35 cellular contexts compared by ENCODE assay signal in genomic region chr6:154092336-154092962, GRCh38. TPM values are rescaled to one million over a fixed set of nuclear protein-coding genes. Genes with fewer than 3 reads are reported as not detected.
"Had no signal": no experiment of that assay in that cellular context is flagged by ENCODE, and none has a peak within 500 bp of the region (broad histone marks: within the 10 kb centered on the region; RNA-seq: fewer than 3 reads in every experiment).

No MANE protein-coding gene starts in this region.

- H3K4me1 ChIP-seq: ascending aorta, breast epithelium, esophagus squamous epithelium, gastroesophageal sphincter had no signal

- H3K9me3 ChIP-seq: ascending aorta, breast epithelium, esophagus squamous epithelium, gastroesophageal sphincter had no signal

- H3K4me3 ChIP-seq: ascending aorta, breast epithelium, cardiac muscle cell, esophagus squamous epithelium, gastroesophageal sphincter had no signal

- DNase-seq: activated CD4-positive, alpha-beta memory T cell treated with anti-CD3 and anti-CD28 coated beads for 36 hours; activated CD4-positive, alpha-beta T cell treated with anti-CD3 and anti-CD28 coated beads for 36 hours; activated CD4-positive, CD25-positive, alpha-beta regulatory T cell; activated CD4-positive, CD25-positive, alpha-beta regulatory T cell treated with anti-CD3 and anti-CD28 coated beads, Interleukin-2, amount 50 U/mL, for 72 hours; activated CD8-positive, alpha-beta memory T cell treated with anti-CD3 and anti-CD28 coated beads, Interleukin-2, amount 50 U/mL, for 48 hours; activated gamma-delta T cell; activated naive CD4-positive, alpha-beta T cell; activated naive CD4-positive, alpha-beta T cell treated with anti-CD3 and anti-CD28 coated beads, Interleukin-2, amount 10 ng/mL, durations not matched to agents 7 days and 5 days; activated naive CD8-positive, alpha-beta T cell treated with anti-CD3 and anti-CD28 coated beads, Interleukin-2, amount 10 ng/mL, durations not matched to agents 7 days and 5 days; activated T-cell treated with anti-CD3 and anti-CD28 coated beads for 4 hours; activated T-cell treated with anti-CD3 and anti-CD28 coated beads, Interleukin-2, amount 50 U/mL, for 24 hours; activated T-cell treated with anti-CD3 and anti-CD28 coated beads, Interleukin-2, amount 50 U/mL, for 72 hours; central memory CD4-positive, alpha-beta T cell; cortex of kidney; dermis blood vessel endothelial cell; effector CD8-positive, alpha-beta T cell; esophagus squamous epithelium; foreskin melanocyte; head of caudate nucleus; hippocampal formation; T-helper 17 cell; T1000 had no signal

- H3K27ac ChIP-seq: ascending aorta, breast epithelium, cardiac muscle cell, epithelial cell of prostate, esophagus squamous epithelium, gastroesophageal sphincter had no signal

- ATAC-seq: activated CD4-positive, alpha-beta T cell treated with anti-CD3 and anti-CD28 coated beads for 36 hours; activated naive CD4-positive, alpha-beta T cell treated with anti-CD3 and anti-CD28 coated beads, Interleukin-2, amount 50 U/mL, for 72 hours; activated T-cell treated with anti-CD3 and anti-CD28 coated beads, Interleukin-2, amount 50 U/mL, for 72 hours; gastroesophageal sphincter; T-helper 17 cell had no signal

- H3K27me3 ChIP-seq: ascending aorta, breast epithelium, cardiac muscle cell, esophagus squamous epithelium, gastroesophageal sphincter had no signal

- H3K36me3 ChIP-seq: ascending aorta, breast epithelium, cardiac muscle cell, esophagus squamous epithelium, gastroesophageal sphincter had no signal

RNA-seq across cellular contexts. Expression of gene OPRM1, which starts 53.4 kb away (rescaled TPM):
- total RNA-seq: activated CD4-positive, alpha-beta memory T cell treated with anti-CD3 and anti-CD28 coated beads for 36 hours; activated CD4-positive, alpha-beta T cell treated with anti-CD3 and anti-CD28 coated beads for 36 hours; activated CD4-positive, alpha-beta T cell treated with anti-CD3 and anti-CD28 coated beads, Interleukin-2, amount 10 ng/mL, durations not matched to agents 24 days and 14 days; activated naive CD4-positive, alpha-beta T cell treated with anti-CD3 and anti-CD28 coated beads, Interleukin-2, amount 50 U/mL, for 72 hours; activated naive CD8-positive, alpha-beta T cell treated with anti-CD3 and anti-CD28 coated beads, Interleukin-2, amount 10 ng/mL, durations not matched to agents 7 days and 5 days; activated T-cell treated with anti-CD3 and anti-CD28 coated beads, Interleukin-2, amount 50 U/mL, for 72 hours; ascending aorta; breast epithelium; cardiac muscle cell; chondrocyte; dermis blood vessel endothelial cell; endothelial cell of umbilical vein; esophagus squamous epithelium; fibroblast of lung; fibroblast of villous mesenchyme; glomerular endothelial cell; T-helper 17 cell had no signal
- polyA plus RNA-seq: cardiac muscle cell, endothelial cell of umbilical vein, esophagus, fibroblast of lung had no signal
